1 cellular context compared by ENCODE assay signal in genomic region chr19:47430041-47430802, GRCh38.
TF ChIP-seq lines count a peak whose summit lies in the region.

No MANE protein-coding gene starts in this region.

TF ChIP-seq in K562, 482 proteins besides CTCF, POLR2A, EP300 and RAD21:
- TF ChIP-seq E2F6 (IDR thresholded peaks at IDR 0.05; ENCODE audit: borderline replicate concordance in 1 of 2, extremely low read depth in 1 of 2, insufficient read depth in 1 of 2, insufficient read length in 1 of 2, low read depth in 1 of 2, low read length in 1 of 2, poor library complexity in 1 of 2, severe bottlenecking in 1 of 2) (peak in 1 of 2 experiments; percentile 51), ZNF655 (CRISPR knock-in tag; IDR thresholded peaks at IDR 0.05) (no peak), ID3 (CRISPR knock-in tag; IDR thresholded peaks at IDR 0.05) (no peak), ID3 (tag; IDR thresholded peaks at IDR 0.05) (no peak), MCM7 (IDR thresholded peaks at IDR 0.05) (no peak), L3MBTL2 (IDR thresholded peaks at IDR 0.05) (0 out of 2 replicates have a peak, but pooled peaks have one; percentile 34), ZBTB33 (CRISPR knock-in tag; IDR thresholded peaks at IDR 0.05) (peak; percentile 68; the same call in 1 of the 2 replicates), ZNF511 (CRISPR knock-in tag; IDR thresholded peaks at IDR 0.05) (no peak), CHD2 (IDR thresholded peaks at IDR 0.05; ENCODE audit: low read depth, low read length) (no peak), SRSF7 (optimal IDR thresholded peaks at IDR 0.05; ENCODE audit: low read depth, low read length) (peak; percentile 66)
TF ChIP-seq in K562: peak in this region for 4.
